Comparison of ENCODE assay signal across 1 cellular context in the genomic region with DNA sequence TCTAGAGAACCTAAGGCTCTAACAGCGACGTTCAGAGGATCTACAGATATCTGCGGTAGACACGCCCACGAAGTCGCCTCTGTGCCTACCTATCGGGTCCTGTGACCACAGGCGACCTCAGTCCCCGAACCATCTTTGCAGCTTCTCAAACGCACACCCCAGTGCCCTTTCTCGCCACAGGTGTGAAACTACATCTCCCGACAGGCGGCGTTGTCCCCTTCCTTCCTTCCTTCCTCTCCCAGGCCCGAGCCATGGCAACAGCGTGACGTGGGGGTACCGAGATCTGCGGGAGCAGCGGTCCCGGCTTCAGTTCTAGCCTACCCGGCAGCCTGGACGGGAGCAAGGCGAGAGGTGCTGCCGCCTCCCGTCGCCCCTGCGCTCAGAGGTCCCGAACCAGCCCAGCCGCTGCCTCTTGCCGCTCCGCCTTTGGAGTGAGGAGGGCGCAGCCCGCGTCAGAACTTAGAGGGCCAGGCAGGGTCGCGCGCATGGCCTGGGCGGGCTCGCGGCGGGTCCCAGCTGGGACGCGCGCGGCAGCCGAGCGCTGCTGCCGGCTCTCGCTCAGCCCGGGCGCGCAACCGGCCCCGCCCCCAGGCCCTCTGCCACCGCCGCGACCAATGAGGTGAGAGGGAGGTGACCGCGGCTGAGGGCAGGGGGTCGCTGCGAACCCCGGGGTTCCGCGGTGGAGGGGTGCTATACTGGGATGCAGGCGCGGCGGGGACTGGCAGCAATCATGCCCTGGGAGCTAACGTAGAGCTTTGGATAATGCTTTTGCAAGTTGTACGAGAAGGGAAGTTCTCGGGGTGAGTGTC.
A peak's percentile ranks its signal among the peaks of the same experiment; 100 is the strongest.
TF ChIP-seq lines count a peak whose summit lies in the region.

A gene (plus strand): TSS at position 309 of the 809 bp plus-strand sequence. CDS start 177 bp downstream, at position 486.

TF ChIP-seq in HepG2, 621 proteins besides CTCF, POLR2A, EP300 and RAD21 (continued from another document and continues in another):
- TF ChIP-seq, protein P1, sequence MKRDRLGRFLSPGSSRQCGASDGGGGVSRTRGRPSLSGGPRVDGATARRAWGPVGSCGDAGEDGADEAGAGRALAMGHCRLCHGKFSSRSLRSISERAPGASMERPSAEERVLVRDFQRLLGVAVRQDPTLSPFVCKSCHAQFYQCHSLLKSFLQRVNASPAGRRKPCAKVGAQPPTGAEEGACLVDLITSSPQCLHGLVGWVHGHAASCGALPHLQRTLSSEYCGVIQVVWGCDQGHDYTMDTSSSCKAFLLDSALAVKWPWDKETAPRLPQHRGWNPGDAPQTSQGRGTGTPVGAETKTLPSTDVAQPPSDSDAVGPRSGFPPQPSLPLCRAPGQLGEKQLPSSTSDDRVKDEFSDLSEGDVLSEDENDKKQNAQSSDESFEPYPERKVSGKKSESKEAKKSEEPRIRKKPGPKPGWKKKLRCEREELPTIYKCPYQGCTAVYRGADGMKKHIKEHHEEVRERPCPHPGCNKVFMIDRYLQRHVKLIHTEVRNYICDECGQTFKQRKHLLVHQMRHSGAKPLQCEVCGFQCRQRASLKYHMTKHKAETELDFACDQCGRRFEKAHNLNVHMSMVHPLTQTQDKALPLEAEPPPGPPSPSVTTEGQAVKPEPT (CRISPR knock-in tag; IDR thresholded peaks at IDR 0.05; ENCODE audit: low read depth): no peak; the same call in 1 of the 2 replicates
- TF ChIP-seq ZEB1 (IDR thresholded peaks at IDR 0.05; ENCODE audit: insufficient replicate concordance, low read depth) (peak; percentile 51), ATM (IDR thresholded peaks at IDR 0.05; ENCODE audit: borderline replicate concordance) (no peak), NONO (IDR thresholded peaks at IDR 0.05) (no peak), NONO (CRISPR knock-in tag; conservative IDR thresholded peaks at IDR 0.05) (peak; percentile 27; the same call in 1 of the 2 replicates), ZFP82 (CRISPR knock-in tag; IDR thresholded peaks at IDR 0.05; ENCODE audit: borderline replicate concordance) (no peak), RFX5 (IDR thresholded peaks at IDR 0.05; ENCODE audit: low read depth, low read length) (peak; percentile 92), AGO1 (IDR thresholded peaks at IDR 0.05; ENCODE audit: low read depth, low read length, poor library complexity, severe bottlenecking) (no peak), ETV6 (CRISPR knock-in tag; conservative IDR thresholded peaks at IDR 0.05) (no peak), ZC3H13 (CRISPR knock-in tag; IDR thresholded peaks at IDR 0.05) (0 out of 2 replicates have a peak, but pooled peaks have one; percentile 33), ZC3H4 (CRISPR knock-in tag; IDR thresholded peaks at IDR 0.05; ENCODE audit: borderline replicate concordance) (peak; percentile 30; the same call in 1 of the 2 replicates), HOXA7 (CRISPR knock-in tag; IDR thresholded peaks at IDR 0.05) (no peak), ZNF550 (CRISPR knock-in tag; IDR thresholded peaks at IDR 0.05; ENCODE audit: borderline replicate concordance) (0 out of 2 replicates have a peak, but pooled peaks have one; percentile 34), ZNF788 (CRISPR knock-in tag; IDR thresholded peaks at IDR 0.05; ENCODE audit: borderline replicate concordance) (peak; percentile 80; the same call in 1 of the 2 replicates), PHF21A (CRISPR knock-in tag; IDR thresholded peaks at IDR 0.05) (peak; percentile 60; the same call in 1 of the 2 replicates), ZNF792 (CRISPR knock-in tag; IDR thresholded peaks at IDR 0.05) (peak; percentile 89), ZNF790 (CRISPR knock-in tag; IDR thresholded peaks at IDR 0.05; ENCODE audit: borderline replicate concordance) (peak; percentile 27; the same call in 1 of the 2 replicates), TOPORS (CRISPR knock-in tag; IDR thresholded peaks at IDR 0.05) (peak; percentile 90)
- TF ChIP-seq, protein P2, sequence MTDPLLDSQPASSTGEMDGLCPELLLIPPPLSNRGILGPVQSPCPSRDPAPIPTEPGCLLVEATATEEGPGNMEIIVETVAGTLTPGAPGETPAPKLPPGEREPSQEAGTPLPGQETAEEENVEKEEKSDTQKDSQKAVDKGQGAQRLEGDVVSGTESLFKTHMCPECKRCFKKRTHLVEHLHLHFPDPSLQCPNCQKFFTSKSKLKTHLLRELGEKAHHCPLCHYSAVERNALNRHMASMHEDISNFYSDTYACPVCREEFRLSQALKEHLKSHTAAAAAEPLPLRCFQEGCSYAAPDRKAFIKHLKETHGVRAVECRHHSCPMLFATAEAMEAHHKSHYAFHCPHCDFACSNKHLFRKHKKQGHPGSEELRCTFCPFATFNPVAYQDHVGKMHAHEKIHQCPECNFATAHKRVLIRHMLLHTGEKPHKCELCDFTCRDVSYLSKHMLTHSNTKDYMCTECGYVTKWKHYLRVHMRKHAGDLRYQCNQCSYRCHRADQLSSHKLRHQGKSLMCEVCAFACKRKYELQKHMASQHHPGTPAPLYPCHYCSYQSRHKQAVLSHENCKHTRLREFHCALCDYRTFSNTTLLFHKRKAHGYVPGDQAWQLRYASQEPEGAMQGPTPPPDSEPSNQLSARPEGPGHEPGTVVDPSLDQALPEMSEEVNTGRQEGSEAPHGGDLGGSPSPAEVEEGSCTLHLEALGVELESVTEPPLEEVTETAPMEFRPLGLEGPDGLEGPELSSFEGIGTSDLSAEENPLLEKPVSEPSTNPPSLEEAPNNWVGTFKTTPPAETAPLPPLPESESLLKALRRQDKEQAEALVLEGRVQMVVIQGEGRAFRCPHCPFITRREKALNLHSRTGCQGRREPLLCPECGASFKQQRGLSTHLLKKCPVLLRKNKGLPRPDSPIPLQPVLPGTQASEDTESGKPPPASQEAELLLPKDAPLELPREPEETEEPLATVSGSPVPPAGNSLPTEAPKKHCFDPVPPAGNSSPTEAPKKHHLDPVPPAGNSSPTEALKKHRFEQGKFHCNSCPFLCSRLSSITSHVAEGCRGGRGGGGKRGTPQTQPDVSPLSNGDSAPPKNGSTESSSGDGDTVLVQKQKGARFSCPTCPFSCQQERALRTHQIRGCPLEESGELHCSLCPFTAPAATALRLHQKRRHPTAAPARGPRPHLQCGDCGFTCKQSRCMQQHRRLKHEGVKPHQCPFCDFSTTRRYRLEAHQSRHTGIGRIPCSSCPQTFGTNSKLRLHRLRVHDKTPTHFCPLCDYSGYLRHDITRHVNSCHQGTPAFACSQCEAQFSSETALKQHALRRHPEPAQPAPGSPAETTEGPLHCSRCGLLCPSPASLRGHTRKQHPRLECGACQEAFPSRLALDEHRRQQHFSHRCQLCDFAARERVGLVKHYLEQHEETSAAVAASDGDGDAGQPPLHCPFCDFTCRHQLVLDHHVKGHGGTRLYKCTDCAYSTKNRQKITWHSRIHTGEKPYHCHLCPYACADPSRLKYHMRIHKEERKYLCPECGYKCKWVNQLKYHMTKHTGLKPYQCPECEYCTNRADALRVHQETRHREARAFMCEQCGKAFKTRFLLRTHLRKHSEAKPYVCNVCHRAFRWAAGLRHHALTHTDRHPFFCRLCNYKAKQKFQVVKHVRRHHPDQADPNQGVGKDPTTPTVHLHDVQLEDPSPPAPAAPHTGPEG (CRISPR knock-in tag; IDR thresholded peaks at IDR 0.05): peak; percentile 47; the same call in 1 of the 2 replicates
- TF ChIP-seq, protein P3, sequence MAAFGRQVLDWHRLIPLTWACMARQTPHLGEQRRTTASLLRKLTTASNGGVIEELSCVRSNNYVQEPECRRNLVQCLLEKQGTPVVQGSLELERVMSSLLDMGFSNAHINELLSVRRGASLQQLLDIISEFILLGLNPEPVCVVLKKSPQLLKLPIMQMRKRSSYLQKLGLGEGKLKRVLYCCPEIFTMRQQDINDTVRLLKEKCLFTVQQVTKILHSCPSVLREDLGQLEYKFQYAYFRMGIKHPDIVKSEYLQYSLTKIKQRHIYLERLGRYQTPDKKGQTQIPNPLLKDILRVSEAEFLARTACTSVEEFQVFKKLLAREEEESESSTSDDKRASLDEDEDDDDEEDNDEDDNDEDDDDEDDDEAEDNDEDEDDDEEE (CRISPR knock-in tag; IDR thresholded peaks at IDR 0.05): peak; percentile 41; the same call in 1 of the 2 replicates
- TF ChIP-seq, protein P4, sequence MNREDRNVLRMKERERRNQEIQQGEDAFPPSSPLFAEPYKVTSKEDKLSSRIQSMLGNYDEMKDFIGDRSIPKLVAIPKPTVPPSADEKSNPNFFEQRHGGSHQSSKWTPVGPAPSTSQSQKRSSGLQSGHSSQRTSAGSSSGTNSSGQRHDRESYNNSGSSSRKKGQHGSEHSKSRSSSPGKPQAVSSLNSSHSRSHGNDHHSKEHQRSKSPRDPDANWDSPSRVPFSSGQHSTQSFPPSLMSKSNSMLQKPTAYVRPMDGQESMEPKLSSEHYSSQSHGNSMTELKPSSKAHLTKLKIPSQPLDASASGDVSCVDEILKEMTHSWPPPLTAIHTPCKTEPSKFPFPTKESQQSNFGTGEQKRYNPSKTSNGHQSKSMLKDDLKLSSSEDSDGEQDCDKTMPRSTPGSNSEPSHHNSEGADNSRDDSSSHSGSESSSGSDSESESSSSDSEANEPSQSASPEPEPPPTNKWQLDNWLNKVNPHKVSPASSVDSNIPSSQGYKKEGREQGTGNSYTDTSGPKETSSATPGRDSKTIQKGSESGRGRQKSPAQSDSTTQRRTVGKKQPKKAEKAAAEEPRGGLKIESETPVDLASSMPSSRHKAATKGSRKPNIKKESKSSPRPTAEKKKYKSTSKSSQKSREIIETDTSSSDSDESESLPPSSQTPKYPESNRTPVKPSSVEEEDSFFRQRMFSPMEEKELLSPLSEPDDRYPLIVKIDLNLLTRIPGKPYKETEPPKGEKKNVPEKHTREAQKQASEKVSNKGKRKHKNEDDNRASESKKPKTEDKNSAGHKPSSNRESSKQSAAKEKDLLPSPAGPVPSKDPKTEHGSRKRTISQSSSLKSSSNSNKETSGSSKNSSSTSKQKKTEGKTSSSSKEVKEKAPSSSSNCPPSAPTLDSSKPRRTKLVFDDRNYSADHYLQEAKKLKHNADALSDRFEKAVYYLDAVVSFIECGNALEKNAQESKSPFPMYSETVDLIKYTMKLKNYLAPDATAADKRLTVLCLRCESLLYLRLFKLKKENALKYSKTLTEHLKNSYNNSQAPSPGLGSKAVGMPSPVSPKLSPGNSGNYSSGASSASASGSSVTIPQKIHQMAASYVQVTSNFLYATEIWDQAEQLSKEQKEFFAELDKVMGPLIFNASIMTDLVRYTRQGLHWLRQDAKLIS (CRISPR knock-in tag; IDR thresholded peaks at IDR 0.05): peak; percentile 35; the same call in 1 of the 2 replicates
- TF ChIP-seq, protein P5, sequence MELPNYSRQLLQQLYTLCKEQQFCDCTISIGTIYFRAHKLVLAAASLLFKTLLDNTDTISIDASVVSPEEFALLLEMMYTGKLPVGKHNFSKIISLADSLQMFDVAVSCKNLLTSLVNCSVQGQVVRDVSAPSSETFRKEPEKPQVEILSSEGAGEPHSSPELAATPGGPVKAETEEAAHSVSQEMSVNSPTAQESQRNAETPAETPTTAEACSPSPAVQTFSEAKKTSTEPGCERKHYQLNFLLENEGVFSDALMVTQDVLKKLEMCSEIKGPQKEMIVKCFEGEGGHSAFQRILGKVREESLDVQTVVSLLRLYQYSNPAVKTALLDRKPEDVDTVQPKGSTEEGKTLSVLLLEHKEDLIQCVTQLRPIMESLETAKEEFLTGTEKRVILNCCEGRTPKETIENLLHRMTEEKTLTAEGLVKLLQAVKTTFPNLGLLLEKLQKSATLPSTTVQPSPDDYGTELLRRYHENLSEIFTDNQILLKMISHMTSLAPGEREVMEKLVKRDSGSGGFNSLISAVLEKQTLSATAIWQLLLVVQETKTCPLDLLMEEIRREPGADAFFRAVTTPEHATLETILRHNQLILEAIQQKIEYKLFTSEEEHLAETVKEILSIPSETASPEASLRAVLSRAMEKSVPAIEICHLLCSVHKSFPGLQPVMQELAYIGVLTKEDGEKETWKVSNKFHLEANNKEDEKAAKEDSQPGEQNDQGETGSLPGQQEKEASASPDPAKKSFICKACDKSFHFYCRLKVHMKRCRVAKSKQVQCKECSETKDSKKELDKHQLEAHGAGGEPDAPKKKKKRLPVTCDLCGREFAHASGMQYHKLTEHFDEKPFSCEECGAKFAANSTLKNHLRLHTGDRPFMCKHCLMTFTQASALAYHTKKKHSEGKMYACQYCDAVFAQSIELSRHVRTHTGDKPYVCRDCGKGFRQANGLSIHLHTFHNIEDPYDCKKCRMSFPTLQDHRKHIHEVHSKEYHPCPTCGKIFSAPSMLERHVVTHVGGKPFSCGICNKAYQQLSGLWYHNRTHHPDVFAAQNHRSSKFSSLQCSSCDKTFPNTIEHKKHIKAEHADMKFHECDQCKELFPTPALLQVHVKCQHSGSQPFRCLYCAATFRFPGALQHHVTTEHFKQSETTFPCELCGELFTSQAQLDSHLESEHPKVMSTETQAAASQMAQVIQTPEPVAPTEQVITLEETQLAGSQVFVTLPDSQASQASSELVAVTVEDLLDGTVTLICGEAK (IDR thresholded peaks at IDR 0.05): no peak
- TF ChIP-seq, protein P5 (CRISPR knock-in tag; IDR thresholded peaks at IDR 0.05): peak; percentile 26; the same call in 1 of the 2 replicates
- TF ChIP-seq, protein P6, sequence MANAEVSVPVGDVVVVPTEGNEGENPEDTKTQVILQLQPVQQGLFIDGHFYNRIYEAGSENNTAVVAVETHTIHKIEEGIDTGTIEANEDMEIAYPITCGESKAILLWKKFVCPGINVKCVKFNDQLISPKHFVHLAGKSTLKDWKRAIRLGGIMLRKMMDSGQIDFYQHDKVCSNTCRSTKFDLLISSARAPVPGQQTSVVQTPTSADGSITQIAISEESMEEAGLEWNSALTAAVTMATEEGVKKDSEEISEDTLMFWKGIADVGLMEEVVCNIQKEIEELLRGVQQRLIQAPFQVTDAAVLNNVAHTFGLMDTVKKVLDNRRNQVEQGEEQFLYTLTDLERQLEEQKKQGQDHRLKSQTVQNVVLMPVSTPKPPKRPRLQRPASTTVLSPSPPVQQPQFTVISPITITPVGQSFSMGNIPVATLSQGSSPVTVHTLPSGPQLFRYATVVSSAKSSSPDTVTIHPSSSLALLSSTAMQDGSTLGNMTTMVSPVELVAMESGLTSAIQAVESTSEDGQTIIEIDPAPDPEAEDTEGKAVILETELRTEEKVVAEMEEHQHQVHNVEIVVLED (CRISPR knock-in tag; IDR thresholded peaks at IDR 0.05; ENCODE audit: borderline replicate concordance): peak; percentile 75
